32 cellular contexts compared by ENCODE assay signal in genomic region chr9:98559568-98559967, GRCh38.
"Had no signal": no experiment of that assay in that cellular context is flagged by ENCODE, and none has a peak within 500 bp of the region (broad histone marks: within the 10 kb centered on the region; RNA-seq: fewer than 3 reads in every experiment).

No MANE protein-coding gene starts in this region.

- H3K4me3 Mint-ChIP-seq: activated B cell treated with CpG ODN at 0.5 μM for 24 hours; activated CD8-positive, alpha-beta T cell treated with anti-CD3 and anti-CD28 coated beads for 36 hours; activated naive CD4-positive, alpha-beta T cell treated with anti-CD3 and anti-CD28 coated beads for 36 hours; activated naive CD4-positive, alpha-beta T cell treated with anti-CD3 and anti-CD28 coated beads, Interleukin-2, amount 50 U/mL, for 24 hours; activated naive CD8-positive, alpha-beta T cell treated with anti-CD3 and anti-CD28 coated beads for 36 hours; activated T-cell treated with anti-CD3 and anti-CD28 coated beads, Interleukin-2, amount 50 U/mL, for 4 hours; central memory CD8-positive, alpha-beta T cell; dendritic cell treated with granulocyte-macrophage colony-stimulating factor and Interleukin-4, amounts not matched to agents 40 ng/mL and 50 ng/mL, for 4 days; effector memory CD8-positive, alpha-beta T cell; T-helper 17 cell; T-helper 2 cell treated with Interferon-gamma antibody and Interleukin-4, amounts not matched to agents 5 μg/mL and 100 μg/mL, for 36 hours had no signal

- H3K27ac ChIP-seq: ascending aorta, brain microvascular endothelial cell, coronary artery, esophagus muscularis mucosa, foreskin keratinocyte, gastrocnemius medialis, heart right ventricle, WERI-Rb-1 had no signal

- FAIRE-seq: bronchial epithelial cell had no signal

- H3K27me3 ChIP-seq: ascending aorta, brain microvascular endothelial cell, dorsolateral prefrontal cortex, gastrocnemius medialis had no signal

- H3K27ac Mint-ChIP-seq: activated B cell treated with CpG ODN at 0.5 μM for 24 hours; activated CD8-positive, alpha-beta T cell treated with anti-CD3 and anti-CD28 coated beads for 36 hours; activated naive CD4-positive, alpha-beta T cell treated with anti-CD3 and anti-CD28 coated beads for 36 hours; activated naive CD4-positive, alpha-beta T cell treated with anti-CD3 and anti-CD28 coated beads, Interleukin-2, amount 50 U/mL, for 24 hours; activated naive CD8-positive, alpha-beta T cell treated with anti-CD3 and anti-CD28 coated beads for 36 hours; activated T-helper 2 cell treated with anti-CD3 and anti-CD28 coated beads, Interferon-gamma antibody, Interleukin-2, Interleukin-4, amounts not matched to agents 10 μg/mL and 5 μg/mL and 100 μg/mL, durations not matched to agents 14 hours and 24 hours and 36 hours; dendritic cell treated with granulocyte-macrophage colony-stimulating factor and Interleukin-4, amounts not matched to agents 40 ng/mL and 50 ng/mL, for 4 days; effector memory CD8-positive, alpha-beta T cell; T-helper 17 cell; T-helper 2 cell treated with Interferon-gamma antibody and Interleukin-4, amounts not matched to agents 5 μg/mL and 100 μg/mL, for 36 hours had no signal

- H3K9me3 Mint-ChIP-seq: activated B cell treated with CpG ODN at 0.5 μM for 24 hours; activated CD8-positive, alpha-beta T cell treated with anti-CD3 and anti-CD28 coated beads for 36 hours; activated naive CD4-positive, alpha-beta T cell treated with anti-CD3 and anti-CD28 coated beads for 36 hours; activated naive CD4-positive, alpha-beta T cell treated with anti-CD3 and anti-CD28 coated beads, Interleukin-2, amount 50 U/mL, for 24 hours; activated naive CD8-positive, alpha-beta T cell treated with anti-CD3 and anti-CD28 coated beads for 36 hours; activated T-cell treated with anti-CD3 and anti-CD28 coated beads, Interleukin-2, amount 50 U/mL, for 4 hours; activated T-helper 2 cell treated with anti-CD3 and anti-CD28 coated beads, Interferon-gamma antibody, Interleukin-2, Interleukin-4, amounts not matched to agents 10 μg/mL and 5 μg/mL and 100 μg/mL, durations not matched to agents 14 hours and 24 hours and 36 hours; central memory CD8-positive, alpha-beta T cell; dendritic cell treated with granulocyte-macrophage colony-stimulating factor and Interleukin-4, amounts not matched to agents 40 ng/mL and 50 ng/mL, for 4 days; effector memory CD8-positive, alpha-beta T cell; T-helper 2 cell treated with Interferon-gamma antibody and Interleukin-4, amounts not matched to agents 5 μg/mL and 100 μg/mL, for 36 hours had no signal

- H3K4me1 ChIP-seq: ascending aorta, esophagus muscularis mucosa, foreskin keratinocyte, gastrocnemius medialis had no signal

- H3K36me3 Mint-ChIP-seq: activated naive CD4-positive, alpha-beta T cell treated with anti-CD3 and anti-CD28 coated beads, Interleukin-2, amount 50 U/mL, for 24 hours; activated naive CD8-positive, alpha-beta T cell treated with anti-CD3 and anti-CD28 coated beads for 36 hours had no signal

- H3K4me3 ChIP-seq: ascending aorta, coronary artery, dorsolateral prefrontal cortex, esophagus muscularis mucosa, gastrocnemius medialis, heart right ventricle had no signal

- ATAC-seq: activated CD4-positive, CD25-positive, alpha-beta regulatory T cell treated with anti-CD3 and anti-CD28 coated beads, Interleukin-2, amount 50 U/mL, for 24 hours; activated CD8-positive, alpha-beta T cell treated with anti-CD3 and anti-CD28 coated beads for 36 hours; activated T-cell treated with anti-CD3 and anti-CD28 coated beads, Interleukin-2, amount 50 U/mL, for 4 hours; effector memory CD8-positive, alpha-beta T cell; foreskin keratinocyte; gastrocnemius medialis; T-helper 17 cell had no signal

- DNase-seq: activated B cell treated with CpG ODN at 0.5 μM for 24 hours; activated CD4-positive, alpha-beta T cell treated with anti-CD3 and anti-CD28 coated beads for 48 hours; activated CD4-positive, alpha-beta T cell treated with anti-CD3 and anti-CD28 coated beads, Interleukin-2, amount 50 U/mL, for 1 hour; activated CD4-positive, alpha-beta T cell treated with anti-CD3 and anti-CD28 coated beads, Interleukin-2, amount 50 U/mL, for 48 hours; activated CD8-positive, alpha-beta memory T cell treated with anti-CD3 and anti-CD28 coated beads for 24 hours; activated CD8-positive, alpha-beta T cell treated with anti-CD3 and anti-CD28 coated beads for 36 hours; activated effector memory CD4-positive, alpha-beta T cell treated with anti-CD3 and anti-CD28 coated beads, Interleukin-2, amount 50 U/mL, for 16 hours; activated naive CD4-positive, alpha-beta T cell treated with anti-CD3 and anti-CD28 coated beads for 36 hours; activated naive CD8-positive, alpha-beta T cell treated with anti-CD3 and anti-CD28 coated beads for 36 hours; activated T-cell treated with anti-CD3 and anti-CD28 coated beads, Interleukin-2, amount 50 U/mL, for 4 hours; brain microvascular endothelial cell; dorsolateral prefrontal cortex; effector CD4-positive, alpha-beta T cell; effector memory CD8-positive, alpha-beta T cell; erythroblast; foreskin keratinocyte; gastrocnemius medialis; heart right ventricle; T-helper 1 cell; T-helper 17 cell; T1000; WERI-Rb-1 had no signal

- H3K9me3 ChIP-seq: ascending aorta, esophagus muscularis mucosa, gastrocnemius medialis, heart right ventricle had no signal

- H3K4me1 Mint-ChIP-seq: activated B cell treated with CpG ODN at 0.5 μM for 24 hours; activated naive CD4-positive, alpha-beta T cell treated with anti-CD3 and anti-CD28 coated beads, Interleukin-2, amount 50 U/mL, for 24 hours; activated naive CD8-positive, alpha-beta T cell treated with anti-CD3 and anti-CD28 coated beads for 36 hours; central memory CD8-positive, alpha-beta T cell had no signal

- H3K36me3 ChIP-seq: ascending aorta, brain microvascular endothelial cell, esophagus muscularis mucosa, gastrocnemius medialis, heart right ventricle had no signal
